ENCODE assay signal across 1 cellular context in the genomic region with DNA sequence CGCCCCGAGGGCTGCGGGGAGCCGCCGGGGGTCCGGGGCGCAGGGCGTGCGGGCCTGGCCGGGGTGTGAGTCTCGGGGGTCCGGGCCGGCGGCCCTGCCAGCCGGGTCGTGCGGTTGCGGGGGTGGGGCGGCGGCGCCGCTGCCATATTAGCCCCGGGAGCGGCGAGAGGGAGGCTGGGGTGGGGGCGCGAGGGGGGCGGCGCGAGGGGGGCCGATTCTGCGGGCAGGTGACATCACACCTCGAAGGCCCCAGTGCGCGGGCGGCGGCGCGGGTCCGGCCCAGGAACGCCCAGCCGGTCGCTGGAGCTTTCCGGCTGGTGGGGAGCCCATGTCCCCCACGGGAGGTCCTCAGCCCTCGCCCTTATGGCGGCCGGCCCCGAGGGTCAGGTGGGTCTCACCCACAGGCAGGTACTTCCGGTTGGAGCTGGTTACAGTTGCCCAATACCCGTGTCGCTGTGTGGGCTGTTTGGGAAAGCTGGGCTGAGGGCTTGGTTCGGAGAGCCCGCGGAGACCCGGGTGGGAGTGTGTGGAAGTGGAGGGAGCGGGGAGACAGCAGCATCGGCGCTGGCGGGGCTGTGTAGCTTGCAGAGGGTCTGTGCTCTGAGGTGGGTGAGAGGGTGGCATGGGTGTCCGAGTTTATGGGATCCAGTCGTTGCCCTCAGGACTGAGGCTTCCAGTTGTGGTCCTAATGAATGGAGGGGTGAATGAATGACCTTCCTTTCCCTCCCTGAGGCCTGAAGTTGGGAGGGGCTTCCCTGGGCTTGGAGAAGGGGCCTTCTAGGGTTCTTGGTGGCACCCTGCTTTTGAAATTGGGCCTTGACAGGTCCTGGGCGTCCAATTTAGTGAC.
TF ChIP-seq lines count a peak whose summit lies in the region.

No MANE protein-coding gene starts in this region.

TF ChIP-seq in HEK293, 187 proteins besides CTCF, POLR2A, EP300 and RAD21 (continued from another document):
- TF ChIP-seq ZNF639 (tag by site-specific recombination; IDR thresholded peaks at IDR 0.05) (no peak), ZNF112 (tag by site-specific recombination; IDR thresholded peaks at IDR 0.05) (no peak), ZNF155 (tag by site-specific recombination; IDR thresholded peaks at IDR 0.05) (no peak), REPIN1 (tag by site-specific recombination; IDR thresholded peaks at IDR 0.05; ENCODE audit: low read depth) (no peak), ZFP3 (tag by site-specific recombination; IDR thresholded peaks at IDR 0.05; ENCODE audit: low read depth) (no peak), ZNF658 (tag by site-specific recombination; IDR thresholded peaks at IDR 0.05) (no peak), ZNF157 (tag by site-specific recombination; IDR thresholded peaks at IDR 0.05) (no peak), ZNF214 (tag by site-specific recombination; IDR thresholded peaks at IDR 0.05; ENCODE audit: borderline replicate concordance) (no peak), GLIS1 (tag by site-specific recombination; IDR thresholded peaks at IDR 0.05) (peak; percentile 24; the same call in 1 of the 2 replicates), ZNF529 (tag by site-specific recombination; IDR thresholded peaks at IDR 0.05; ENCODE audit: insufficient replicate concordance) (no peak), ZNF19 (tag by site-specific recombination; IDR thresholded peaks at IDR 0.05; ENCODE audit: low read depth) (no peak), PRDM6 (tag by site-specific recombination; IDR thresholded peaks at IDR 0.05) (no peak), ZNF114 (tag by site-specific recombination; IDR thresholded peaks at IDR 0.05) (no peak), ZNF561 (tag by site-specific recombination; IDR thresholded peaks at IDR 0.05; ENCODE audit: borderline replicate concordance) (no peak), ZNF558 (tag by site-specific recombination; IDR thresholded peaks at IDR 0.05) (no peak), INSM2 (tag by site-specific recombination; IDR thresholded peaks at IDR 0.05) (no peak), ZNF335 (tag by site-specific recombination; conservative IDR thresholded peaks at IDR 0.05) (peak; percentile 63), ZNF623 (tag by site-specific recombination; IDR thresholded peaks at IDR 0.05) (no peak), ZNF473 (tag by site-specific recombination; IDR thresholded peaks at IDR 0.05) (no peak), ZFHX2 (tag by site-specific recombination; conservative IDR thresholded peaks at IDR 0.05) (peak; percentile 79), ZNF600 (tag by site-specific recombination; IDR thresholded peaks at IDR 0.05) (no peak), EGR2 (tag by site-specific recombination; IDR thresholded peaks at IDR 0.05; ENCODE audit: low read depth) (peak; percentile 71; the same call in 1 of the 2 replicates), ZNF16 (tag by site-specific recombination; IDR thresholded peaks at IDR 0.05; ENCODE audit: low read depth) (no peak), ZNF248 (tag by site-specific recombination; IDR thresholded peaks at IDR 0.05) (no peak), ZNF132 (tag by site-specific recombination; IDR thresholded peaks at IDR 0.05; ENCODE audit: borderline replicate concordance) (no peak), ZNF221 (tag by site-specific recombination; IDR thresholded peaks at IDR 0.05; ENCODE audit: borderline replicate concordance) (no peak), ZNF175 (tag by site-specific recombination; IDR thresholded peaks at IDR 0.05) (no peak), ZNF140 (tag by site-specific recombination; IDR thresholded peaks at IDR 0.05) (no peak), ZNF747 (tag by site-specific recombination; IDR thresholded peaks at IDR 0.05) (no peak), ZNF768 (tag by site-specific recombination; IDR thresholded peaks at IDR 0.05) (no peak)
- TF ChIP-seq, protein P1, sequence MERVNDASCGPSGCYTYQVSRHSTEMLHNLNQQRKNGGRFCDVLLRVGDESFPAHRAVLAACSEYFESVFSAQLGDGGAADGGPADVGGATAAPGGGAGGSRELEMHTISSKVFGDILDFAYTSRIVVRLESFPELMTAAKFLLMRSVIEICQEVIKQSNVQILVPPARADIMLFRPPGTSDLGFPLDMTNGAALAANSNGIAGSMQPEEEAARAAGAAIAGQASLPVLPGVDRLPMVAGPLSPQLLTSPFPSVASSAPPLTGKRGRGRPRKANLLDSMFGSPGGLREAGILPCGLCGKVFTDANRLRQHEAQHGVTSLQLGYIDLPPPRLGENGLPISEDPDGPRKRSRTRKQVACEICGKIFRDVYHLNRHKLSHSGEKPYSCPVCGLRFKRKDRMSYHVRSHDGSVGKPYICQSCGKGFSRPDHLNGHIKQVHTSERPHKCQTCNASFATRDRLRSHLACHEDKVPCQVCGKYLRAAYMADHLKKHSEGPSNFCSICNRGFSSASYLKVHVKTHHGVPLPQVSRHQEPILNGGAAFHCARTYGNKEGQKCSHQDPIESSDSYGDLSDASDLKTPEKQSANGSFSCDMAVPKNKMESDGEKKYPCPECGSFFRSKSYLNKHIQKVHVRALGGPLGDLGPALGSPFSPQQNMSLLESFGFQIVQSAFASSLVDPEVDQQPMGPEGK (tag by site-specific recombination; IDR thresholded peaks at IDR 0.05), result peak; percentile 30; the same call in 1 of the 2 replicates
- TF ChIP-seq, protein P2, sequence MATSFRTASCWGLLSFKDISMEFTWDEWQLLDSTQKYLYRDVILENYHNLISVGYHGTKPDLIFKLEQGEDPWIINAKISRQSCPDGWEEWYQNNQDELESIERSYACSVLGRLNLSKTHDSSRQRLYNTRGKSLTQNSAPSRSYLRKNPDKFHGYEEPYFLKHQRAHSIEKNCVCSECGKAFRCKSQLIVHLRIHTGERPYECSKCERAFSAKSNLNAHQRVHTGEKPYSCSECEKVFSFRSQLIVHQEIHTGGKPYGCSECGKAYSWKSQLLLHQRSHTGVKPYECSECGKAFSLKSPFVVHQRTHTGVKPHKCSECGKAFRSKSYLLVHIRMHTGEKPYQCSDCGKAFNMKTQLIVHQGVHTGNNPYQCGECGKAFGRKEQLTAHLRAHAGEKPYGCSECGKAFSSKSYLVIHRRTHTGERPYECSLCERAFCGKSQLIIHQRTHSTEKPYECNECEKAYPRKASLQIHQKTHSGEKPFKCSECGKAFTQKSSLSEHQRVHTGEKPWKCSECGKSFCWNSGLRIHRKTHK (tag by site-specific recombination; IDR thresholded peaks at IDR 0.05), result no peak
- TF ChIP-seq, protein P3, sequence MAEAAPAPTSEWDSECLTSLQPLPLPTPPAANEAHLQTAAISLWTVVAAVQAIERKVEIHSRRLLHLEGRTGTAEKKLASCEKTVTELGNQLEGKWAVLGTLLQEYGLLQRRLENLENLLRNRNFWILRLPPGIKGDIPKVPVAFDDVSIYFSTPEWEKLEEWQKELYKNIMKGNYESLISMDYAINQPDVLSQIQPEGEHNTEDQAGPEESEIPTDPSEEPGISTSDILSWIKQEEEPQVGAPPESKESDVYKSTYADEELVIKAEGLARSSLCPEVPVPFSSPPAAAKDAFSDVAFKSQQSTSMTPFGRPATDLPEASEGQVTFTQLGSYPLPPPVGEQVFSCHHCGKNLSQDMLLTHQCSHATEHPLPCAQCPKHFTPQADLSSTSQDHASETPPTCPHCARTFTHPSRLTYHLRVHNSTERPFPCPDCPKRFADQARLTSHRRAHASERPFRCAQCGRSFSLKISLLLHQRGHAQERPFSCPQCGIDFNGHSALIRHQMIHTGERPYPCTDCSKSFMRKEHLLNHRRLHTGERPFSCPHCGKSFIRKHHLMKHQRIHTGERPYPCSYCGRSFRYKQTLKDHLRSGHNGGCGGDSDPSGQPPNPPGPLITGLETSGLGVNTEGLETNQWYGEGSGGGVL (tag by site-specific recombination; IDR thresholded peaks at IDR 0.05), result peak; percentile 16; the same call in 1 of the 2 replicates
